In the genomic region with DNA sequence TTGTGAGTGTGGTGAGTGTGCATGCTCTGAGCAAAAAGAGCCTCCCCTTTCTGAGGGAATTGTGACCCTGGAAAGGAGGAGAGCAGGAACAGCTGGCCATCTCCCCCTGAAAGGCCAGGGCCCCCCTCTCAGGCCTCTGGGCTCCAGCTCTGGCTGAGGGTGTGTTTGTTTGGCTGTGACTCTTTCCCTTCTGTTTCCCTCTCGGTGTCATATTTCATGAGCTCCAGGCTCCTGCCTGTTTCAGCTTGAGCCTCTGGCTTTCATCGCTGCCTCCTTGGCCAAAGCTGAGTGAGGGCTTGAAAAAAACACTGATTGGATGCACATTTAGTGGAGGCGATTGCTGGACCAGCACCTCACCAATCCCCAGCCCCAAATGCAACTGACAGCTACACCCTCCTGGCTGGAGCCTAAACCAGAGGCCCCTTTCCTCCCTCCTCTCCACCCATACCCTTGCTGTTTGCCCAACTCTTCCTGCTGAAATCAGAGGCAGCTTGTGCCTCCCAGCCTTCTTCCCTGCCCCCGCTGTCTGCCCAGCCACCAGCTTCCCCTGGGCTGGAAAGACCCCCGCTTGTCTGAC, we compare ENCODE assay signal across 8 cellular contexts.
DNase-seq lines count a peak whose midpoint lies in the region; ATAC-seq, FAIRE-seq and TF ChIP-seq lines count a peak whose summit lies in the region.

No MANE protein-coding gene starts in this region.

- ATAC-seq in HepG2 (peak; percentile 99), HG02884 (IDR thresholded peaks at IDR 0.05; ENCODE audit: unreplicated experiment) (no peak)

- intact Hi-C loops in HepG2 (cut with micrococcal nuclease; ENCODE audit: unreplicated experiment): loop anchor here (2.0 kb wide), 1 partner anchor 56 kb away; no protein-coding TSS in a partner anchor

- DNase-seq in GM03348 (ENCODE audit: low spot score) (peak; percentile 78), NCI-H510A treated with DMSO at 0.1 percent for 48 hours (lab: John Stamatoyannopoulos, UW) (peak; percentile 88), coronary artery (ENCODE audit: low spot score) (peak; percentile 84), HepG2 (ENCODE audit: low spot score) (peak; percentile 72), type B pancreatic cell (ENCODE audit: extremely low spot score, unreplicated experiment) (peak; percentile 77), SIG-M5 treated with dmso at 0.1 percent for 504 hours (lab: John Stamatoyannopoulos, UW; ENCODE audit: unreplicated experiment) (no peak), NOMO-1 (lab: John Stamatoyannopoulos, UW; ENCODE audit: unreplicated experiment in 2 of 2) (no peak)

- no peak for TF ChIP-seq CTCF in coronary artery (IDR thresholded peaks at IDR 0.05)
- TF ChIP-seq CTCF in HepG2 (CRISPR knock-in tag; IDR thresholded peaks at IDR 0.05): no peak
- TF ChIP-seq CTCF in type B pancreatic cell (conservative IDR thresholded peaks at IDR 0.05): no peak

- peak overlapping the region; percentile 91 for H3K4me2 ChIP-seq in HepG2 (ENCODE audit: low read depth, low read length)

- in situ Hi-C loops in HepG2 (cut with HindIII; ENCODE audit: extremely low pct_ligation_motif_present, low pct_unique_long_range_greater_than_20kb): no loop called here

- no peaks in the 10 kb centered on the region for H3K79me2 ChIP-seq in HepG2 (ENCODE audit: insufficient read depth, low read length)

- H4K20me1 ChIP-seq in HepG2 (ENCODE audit: insufficient read depth, low read length): no peaks in the 10 kb centered on the region

- no peaks in the 10 kb centered on the region for H3K27me3 Mint-ChIP-seq in type B pancreatic cell

- peak overlapping the region; percentile 77 for H3K27ac Mint-ChIP-seq in type B pancreatic cell

- H3K9ac ChIP-seq in HepG2 (ENCODE audit: insufficient read depth, low read depth, low read length): peak overlapping the region; percentile 41

- POLR2A ChIA-PET in HepG2 (lab: Yijun Ruan, JAX): interaction anchor here (1.5 to 1.7 kb wide), 3 partner anchors 14 to 36 kb away, joined by 4 read pairs; no protein-coding TSS in a partner anchor

- CTCF ChIA-PET in HepG2 (lab: Yijun Ruan, JAX; ENCODE audit: low intra/inter-chr PET ratio, low total read pairs): no interaction called here

- H3K4me1 ChIP-seq in HepG2 (ENCODE audit: insufficient read depth, low read length): peaks cover 37% of the 10 kb centered on the region

- TF ChIP-seq RAD21 in HepG2 (CRISPR knock-in tag; IDR thresholded peaks at IDR 0.05): no peak

- TF ChIP-seq EP300 in HepG2 (IDR thresholded peaks at IDR 0.05; ENCODE audit: low read depth in 2 of 2, low read length in 2 of 2): no peak; a peak in 1 of 4 replicates
- no peak for TF ChIP-seq EP300 in HepG2 (CRISPR knock-in tag; IDR thresholded peaks at IDR 0.05; ENCODE audit: borderline replicate concordance)

- H2AFZ ChIP-seq in HepG2 (ENCODE audit: low read length): no peak overlapping the region

- H3K9me3 Mint-ChIP-seq in type B pancreatic cell: no peaks in the 10 kb centered on the region

- TF ChIP-seq POLR2A in HepG2 (IDR thresholded peaks at IDR 0.05; ENCODE audit: insufficient read depth in 1 of 2, low read depth in 2 of 2, low read length in 2 of 2): no peak; a peak in 1 of 4 replicates

- no peaks in the 10 kb centered on the region for H3K36me3 ChIP-seq in HepG2 (replicated peaks in 1 of 2; ENCODE audit: control insufficient read depth in 1 of 2, insufficient read depth in 2 of 2, low read length in 2 of 2)

- WGBS in HepG2 (ENCODE audit: low lambda C conversion rate): 14% methylated on average over 5 of the region's 5 CpGs

- H3K4me1 Mint-ChIP-seq in type B pancreatic cell (ENCODE audit: unreplicated experiment): peaks cover 55% of the 10 kb centered on the region

- peak; percentile 77 for FAIRE-seq in HepG2 (lab: Jason Lieb, UNC)

- H3K27ac ChIP-seq in coronary artery (peak overlapping the region; percentile 45 to 68), HepG2 (ENCODE audit: extremely low read length, insufficient read depth, low read length) (peak overlapping the region; percentile 50)

- no peaks in the 10 kb centered on the region for H3K27me3 ChIP-seq in HepG2 (ENCODE audit: control insufficient read depth in 1 of 2, insufficient read depth in 2 of 2, low read length in 2 of 2)

- peak overlapping the region; percentile 75 for H3K4me3 Mint-ChIP-seq in type B pancreatic cell

- H3K9me3 ChIP-seq in HepG2 (ENCODE audit: low read length): no peaks in the 10 kb centered on the region

- no TSS peak for BruUV-seq in HepG2 (replicated peaks; lab: Mats Ljungman, UMichigan)

- H3K4me3 ChIP-seq in coronary artery (peak overlapping the region; percentile 7), HepG2 (replicated peaks in 1 of 3; ENCODE audit: insufficient read depth in 1 of 3, low read depth in 2 of 3, low read length in 3 of 3) (peak overlapping the region; percentile 38 to 68 (median 44); a peak in 5 of 6 replicates)

- peaks cover 4% of the 10 kb centered on the region for H3K36me3 Mint-ChIP-seq in type B pancreatic cell

TF ChIP-seq in HepG2, 621 proteins besides CTCF, POLR2A, EP300 and RAD21 (continues in another document):
- TF ChIP-seq ZNF230 (CRISPR knock-in tag; IDR thresholded peaks at IDR 0.05): no peak
- no peak for TF ChIP-seq AHR (CRISPR knock-in tag; IDR thresholded peaks at IDR 0.05)
- no peak for TF ChIP-seq HMG20B (CRISPR knock-in tag; conservative IDR thresholded peaks at IDR 0.05)
- TF ChIP-seq ZNF816 (CRISPR knock-in tag; IDR thresholded peaks at IDR 0.05; ENCODE audit: borderline replicate concordance): no peak
- TF ChIP-seq, protein P1, sequence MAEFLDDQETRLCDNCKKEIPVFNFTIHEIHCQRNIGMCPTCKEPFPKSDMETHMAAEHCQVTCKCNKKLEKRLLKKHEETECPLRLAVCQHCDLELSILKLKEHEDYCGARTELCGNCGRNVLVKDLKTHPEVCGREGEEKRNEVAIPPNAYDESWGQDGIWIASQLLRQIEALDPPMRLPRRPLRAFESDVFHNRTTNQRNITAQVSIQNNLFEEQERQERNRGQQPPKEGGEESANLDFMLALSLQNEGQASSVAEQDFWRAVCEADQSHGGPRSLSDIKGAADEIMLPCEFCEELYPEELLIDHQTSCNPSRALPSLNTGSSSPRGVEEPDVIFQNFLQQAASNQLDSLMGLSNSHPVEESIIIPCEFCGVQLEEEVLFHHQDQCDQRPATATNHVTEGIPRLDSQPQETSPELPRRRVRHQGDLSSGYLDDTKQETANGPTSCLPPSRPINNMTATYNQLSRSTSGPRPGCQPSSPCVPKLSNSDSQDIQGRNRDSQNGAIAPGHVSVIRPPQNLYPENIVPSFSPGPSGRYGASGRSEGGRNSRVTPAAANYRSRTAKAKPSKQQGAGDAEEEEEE (CRISPR knock-in tag; IDR thresholded peaks at IDR 0.05; ENCODE audit: borderline replicate concordance): no peak
- no peak for TF ChIP-seq NR3C1 (CRISPR knock-in tag; IDR thresholded peaks at IDR 0.05)
- TF ChIP-seq, protein P2, sequence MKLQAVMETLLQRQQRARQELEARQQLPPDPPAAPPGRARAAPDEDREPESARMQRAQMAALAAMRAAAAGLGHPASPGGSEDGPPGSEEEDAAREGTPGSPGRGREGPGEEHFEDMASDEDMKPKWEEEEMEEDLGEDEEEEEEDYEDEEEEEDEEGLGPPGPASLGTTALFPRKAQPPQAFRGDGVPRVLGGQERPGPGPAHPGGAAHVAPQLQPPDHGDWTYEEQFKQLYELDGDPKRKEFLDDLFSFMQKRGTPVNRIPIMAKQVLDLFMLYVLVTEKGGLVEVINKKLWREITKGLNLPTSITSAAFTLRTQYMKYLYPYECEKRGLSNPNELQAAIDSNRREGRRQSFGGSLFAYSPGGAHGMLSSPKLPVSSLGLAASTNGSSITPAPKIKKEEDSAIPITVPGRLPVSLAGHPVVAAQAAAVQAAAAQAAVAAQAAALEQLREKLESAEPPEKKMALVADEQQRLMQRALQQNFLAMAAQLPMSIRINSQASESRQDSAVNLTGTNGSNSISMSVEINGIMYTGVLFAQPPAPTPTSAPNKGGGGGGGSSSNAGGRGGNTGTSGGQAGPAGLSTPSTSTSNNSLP (IDR thresholded peaks at IDR 0.05; ENCODE audit: low read depth, low read length): no peak; the same call in 1 of the 2 replicates
- TF ChIP-seq NFYB (CRISPR knock-in tag; IDR thresholded peaks at IDR 0.05): no peak
- no peak for TF ChIP-seq IKZF1 (IDR thresholded peaks at IDR 0.05)
- TF ChIP-seq FOXA3 (CRISPR knock-in tag; IDR thresholded peaks at IDR 0.05): peak; percentile 50
- no peak for TF ChIP-seq ZNF383 (CRISPR knock-in tag; IDR thresholded peaks at IDR 0.05; ENCODE audit: borderline replicate concordance)
- no peak for TF ChIP-seq ZNF782 (CRISPR knock-in tag; IDR thresholded peaks at IDR 0.05; ENCODE audit: borderline replicate concordance)

Comparison
In these comparisons a context has a peak if more than half of its experiments do, and no peak if none do; other contexts are left out.
1. DNase-seq: peak in GM03348 (single experiment), NCI-H510A treated with DMSO at 0.1 percent for 48 hours (single experiment), coronary artery (single experiment), HepG2 (single experiment) and type B pancreatic cell (single experiment); none in SIG-M5 treated with dmso at 0.1 percent for 504 hours (single experiment) and NOMO-1 (0 of 2).